Comparison of ENCODE assay signal across 8 cellular contexts in genomic region chr1:151282883-151283725, GRCh38. TPM values are rescaled to one million over a fixed set of nuclear protein-coding genes. Genes with fewer than 3 reads are reported as not detected.
DNase-seq lines count a peak whose midpoint lies in the region; ATAC-seq and TF ChIP-seq lines count a peak whose summit lies in the region.

No MANE protein-coding gene starts in this region.

- H2BK120ac ChIP-seq in neuronal stem cell (ENCODE audit: low read depth, low read length) = no peak overlapping the region

- TF ChIP-seq CTCF in NB4 (IDR thresholded peaks at IDR 0.05; ENCODE audit: low read depth, low read length) (no peak), foreskin fibroblast (IDR thresholded peaks at IDR 0.05; ENCODE audit: low read depth, low read length) (no peak)

- no peak overlapping the region for H2BK12ac ChIP-seq in neuronal stem cell (ENCODE audit: low read length)

- peak overlapping the region; percentile 30 for H2AK5ac ChIP-seq in neuronal stem cell (ENCODE audit: low read depth, low read length)

- H3K14ac ChIP-seq in neuronal stem cell (ENCODE audit: low read length) = peak overlapping the region; percentile 1

- CTCF ChIA-PET in activated CD4-positive, alpha-beta T cell treated with anti-CD3 and anti-CD28 coated beads for 36 hours (lab: Charles Lee) = interaction anchor here (0.6 to 1.4 kb wide), 7 partner anchors 17 to 225 kb away, joined by 3 to 7 read pairs (median 5); no protein-coding TSS in a partner anchor

- H3K4me2 ChIP-seq in neuronal stem cell (ENCODE audit: insufficient read depth, low read length, poor library complexity, severe bottlenecking) = peak overlapping the region; percentile 90

- ATAC-seq in activated CD4-positive, alpha-beta T cell treated with anti-CD3 and anti-CD28 coated beads for 36 hours = no peak

- DNase-seq in activated CD4-positive, alpha-beta T cell treated with anti-CD3 and anti-CD28 coated beads for 36 hours = peak; percentile 44
- DNase-seq in activated CD4-positive, alpha-beta T cell treated with anti-CD3 and anti-CD28 coated beads for 1 hour = no peak
- DNase-seq in NB4 (ENCODE audit: low read depth) (peak; percentile 61), activated T-helper 1 cell treated with Interleukin-2 at 50 U/mL for 16 hours (ENCODE audit: low read depth) (peak; percentile 9), foreskin fibroblast (peak in 1 of 2 donors; percentile 44), neuronal stem cell (ENCODE audit: low spot score) (peak; percentile 23), T-helper 9 cell (no peak), middle frontal gyrus (ENCODE audit: extremely low spot score, low spot score) (no peak)

- WGBS in neuronal stem cell (ENCODE audit: extremely low coverage in 2 of 2, insufficient read length in 2 of 2, insufficient replicate concordance in 1 of 2), 2 donors = no CpG with 5 or more reads among the region's 44 CpGs

- H3K4ac ChIP-seq in neuronal stem cell (ENCODE audit: low read length) = no peak overlapping the region

- peaks cover 22 to 36% of the 10 kb centered on the region in 2 donors for H3K36me3 ChIP-seq in neuronal stem cell (replicated peaks in 1 of 2; ENCODE audit: control insufficient read depth in 2 of 2, insufficient read depth in 2 of 2, low read length in 2 of 2)

- H3K23ac ChIP-seq in neuronal stem cell (ENCODE audit: low read depth, low read length, poor library complexity) = peak overlapping the region; percentile 93

- peak overlapping the region; percentile 81 for H3K4me3 Mint-ChIP-seq in activated CD4-positive, alpha-beta T cell treated with anti-CD3 and anti-CD28 coated beads for 36 hours

- peak overlapping the region; percentile 82 for H3K27ac ChIP-seq in neuronal stem cell (replicated peaks; ENCODE audit: low read length)

- no peak for TF ChIP-seq POLR2A in NB4 (IDR thresholded peaks at IDR 0.05; ENCODE audit: extremely low read depth, insufficient read length)

- POLR2A ChIA-PET in activated CD4-positive, alpha-beta T cell treated with anti-CD3 and anti-CD28 coated beads for 36 hours (lab: Charles Lee) = interaction anchor here (0.7 to 2.1 kb wide), 8 partner anchors 10 to 540 kb away, joined by 3 to 10 read pairs (median 4); partner anchors contain the start of genes GABPB2, PSMB4 and PSMD4

- H3K36me3 Mint-ChIP-seq in activated CD4-positive, alpha-beta T cell treated with anti-CD3 and anti-CD28 coated beads for 36 hours (ENCODE audit: low read depth) = peaks cover 30% of the 10 kb centered on the region

- peak overlapping the region; percentile 94 for H3K9ac ChIP-seq in neuronal stem cell (ENCODE audit: low read depth, low read length, poor library complexity)

- H3K27ac Mint-ChIP-seq in activated CD4-positive, alpha-beta T cell treated with anti-CD3 and anti-CD28 coated beads for 36 hours = peak overlapping the region; percentile 88

- peaks cover 19% of the 10 kb centered on the region for H3K4me1 Mint-ChIP-seq in activated CD4-positive, alpha-beta T cell treated with anti-CD3 and anti-CD28 coated beads for 36 hours

- peak overlapping the region; percentile 97 for H3K18ac ChIP-seq in neuronal stem cell (ENCODE audit: low read length)

- no peaks in the 10 kb centered on the region for H3K9me3 ChIP-seq in neuronal stem cell (replicated peaks in 1 of 2; ENCODE audit: control insufficient read depth in 2 of 2, insufficient read depth in 1 of 2, low read depth in 1 of 2, low read length in 2 of 2)

- peaks cover 2 to 8% of the 10 kb centered on the region in 2 donors for H3K4me1 ChIP-seq in neuronal stem cell (ENCODE audit: control insufficient read depth in 2 of 2, insufficient read depth in 1 of 2, low read depth in 1 of 2, low read length in 2 of 2)

- H3K9me3 Mint-ChIP-seq in activated CD4-positive, alpha-beta T cell treated with anti-CD3 and anti-CD28 coated beads for 36 hours (ENCODE audit: low read depth) = no peaks in the 10 kb centered on the region

- peaks cover 18% of the 10 kb centered on the region for H3K79me1 ChIP-seq in neuronal stem cell (ENCODE audit: low read depth, low read length)

- peak overlapping the region; percentile 96 for H3K4me3 ChIP-seq in NB4 (ENCODE audit: low read depth, low read length)
- peak overlapping the region; percentile 66 to 71 for H3K4me3 ChIP-seq in foreskin fibroblast (ENCODE audit: low read depth in 1 of 2, low read length in 2 of 2)
- H3K4me3 ChIP-seq in neuronal stem cell (ENCODE audit: low read length in 2 of 2) = peak overlapping the region; percentile 76 to 99

- no peaks in the 10 kb centered on the region for H3K27me3 Mint-ChIP-seq in activated CD4-positive, alpha-beta T cell treated with anti-CD3 and anti-CD28 coated beads for 36 hours

- intact Hi-C loops in activated CD4-positive, alpha-beta T cell treated with anti-CD3 and anti-CD28 coated beads for 36 hours (cut with DNase I, micrococcal nuclease) = loop anchor here (1.0 to 5.0 kb wide), 11 partner anchors 8 to 706 kb away; partner anchors contain the start of genes PSMB4 (in 2 of the 2), MCL1 (in 1 of the 2), PI4KB (in 1 of the 2) and POGZ (in 1 of the 2)

- peak overlapping the region; percentile 97 for H2BK5ac ChIP-seq in neuronal stem cell (ENCODE audit: low read length)

- peak overlapping the region; percentile 85 for H2BK15ac ChIP-seq in neuronal stem cell (ENCODE audit: low read length)

- H4K91ac ChIP-seq in neuronal stem cell (ENCODE audit: low read depth, low read length, poor library complexity) = no peak overlapping the region

- no peak overlapping the region for H4K8ac ChIP-seq in neuronal stem cell (ENCODE audit: low read depth, low read length)

- H3K27me3 ChIP-seq in neuronal stem cell (ENCODE audit: control insufficient read depth in 3 of 3, insufficient read depth in 3 of 3, low read depth in 1 of 3, low read length in 3 of 3) = no peaks in the 10 kb centered on the region

- H2AFZ ChIP-seq in neuronal stem cell (ENCODE audit: low read length) = peak overlapping the region; percentile 92

RNA-seq across cellular contexts. Expression of gene ZNF687, which starts 1.0 kb away (rescaled TPM):
- 10 to 100 TPM; 27.2 to 30.1 TPM for total RNA-seq in activated CD4-positive, alpha-beta T cell treated with anti-CD3 and anti-CD28 coated beads for 36 hours
- 20.9 TPM for polyA plus RNA-seq in neuronal stem cell (2013, experiment 1 of 2)
- 21.3 TPM for polyA plus RNA-seq in neuronal stem cell (2013, experiment 2 of 2)

RNA-seq across cellular contexts. Expression of gene PSMD4, which starts 28.6 kb away (rescaled TPM):
- 100 to 1,000 TPM; 187 to 243 TPM for total RNA-seq in activated CD4-positive, alpha-beta T cell treated with anti-CD3 and anti-CD28 coated beads for 36 hours
- polyA plus RNA-seq in neuronal stem cell (2013, experiment 1 of 2) = 137 TPM
- 140 TPM for polyA plus RNA-seq in neuronal stem cell (2013, experiment 2 of 2)

RNA-seq across cellular contexts. Expression of gene PI4KB, which starts 44.1 kb away (rescaled TPM):
- total RNA-seq in activated CD4-positive, alpha-beta T cell treated with anti-CD3 and anti-CD28 coated beads for 36 hours = 10 to 100 TPM; 53.0 to 54.5 TPM
- polyA plus RNA-seq in neuronal stem cell (2013, experiment 1 of 2) = 22.4 TPM
- polyA plus RNA-seq in neuronal stem cell (2013, experiment 2 of 2) = 20.7 TPM

Comparison
In these comparisons a context has a peak if more than half of its experiments do, and no peak if none do; other contexts are left out.
1. DNase-seq: peak in activated CD4-positive, alpha-beta T cell treated with anti-CD3 and anti-CD28 coated beads for 36 hours (single experiment), NB4 (single experiment), activated T-helper 1 cell treated with Interleukin-2 at 50 U/mL for 16 hours (single experiment) and neuronal stem cell (single experiment); none in activated CD4-positive, alpha-beta T cell treated with anti-CD3 and anti-CD28 coated beads for 1 hour (single experiment), T-helper 9 cell (single experiment) and middle frontal gyrus (single experiment).
2. Peak in every context shown above with its lines, with median percentiles within 50 percentile points of each other: H3K4me3 ChIP-seq.